12 cellular contexts compared by ENCODE assay signal in the genomic region with DNA sequence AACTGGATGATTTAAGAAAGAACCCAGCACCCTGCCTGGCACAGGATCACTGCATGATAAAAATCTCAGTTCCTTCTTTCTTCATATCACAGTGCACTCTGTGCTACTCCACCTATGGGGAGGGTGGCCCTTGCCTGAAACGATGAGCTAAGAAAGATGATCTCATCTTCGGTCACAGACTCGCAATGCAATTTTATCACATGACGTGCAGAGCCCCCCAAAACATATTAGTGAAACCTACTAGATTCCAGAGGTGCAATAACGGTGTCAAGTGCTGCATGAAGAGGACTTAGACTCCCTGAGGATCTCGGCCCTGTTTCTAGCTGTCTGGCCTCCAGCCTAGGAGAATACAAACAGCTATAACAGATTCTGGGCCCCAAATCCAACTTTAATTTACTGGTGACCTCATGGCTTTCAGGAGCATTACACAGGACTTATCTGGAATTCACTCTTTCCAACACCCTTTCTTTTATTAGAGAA.
DNase-seq lines count a peak whose midpoint lies in the region; ATAC-seq and TF ChIP-seq lines count a peak whose summit lies in the region.
"Had no signal": no experiment of that assay in that cellular context is flagged by ENCODE, and none has a peak within 500 bp of the region (broad histone marks: within the 10 kb centered on the region; RNA-seq: fewer than 3 reads in every experiment).

No MANE protein-coding gene starts in this region.

- TF ChIP-seq CTCF in MCF 10A (IDR thresholded peaks at IDR 0.05; ENCODE audit: unreplicated experiment) = no peak
- TF ChIP-seq CTCF in mammary epithelial cell (conservative IDR thresholded peaks at IDR 0.05 in 1 of 2, IDR thresholded peaks at IDR 0.05 in 1 of 2; ENCODE audit: extremely low read depth in 1 of 2, insufficient read depth in 1 of 2, low read depth in 1 of 2, low read length in 2 of 2) = no peak
- no peak for TF ChIP-seq CTCF in vagina (IDR thresholded peaks at IDR 0.05)
- no peak for TF ChIP-seq CTCF in transverse colon (IDR thresholded peaks at IDR 0.05)

- H3K27ac Mint-ChIP-seq in MCF 10A (ENCODE audit: low read depth, unreplicated experiment) = peak overlapping the region; percentile 80
- H3K27ac Mint-ChIP-seq: neural progenitor cell had no signal

- H3K27ac ChIP-seq in mammary epithelial cell (ENCODE audit: insufficient read depth, low read depth, low read length) (no peak overlapping the region), vagina (peak overlapping the region; percentile 71), transverse colon (peak overlapping the region in 1 of 4 donors; percentile 31)
- H3K27ac ChIP-seq: neural progenitor cell had no signal

- dilution Hi-C loops in mammary epithelial cell (cut with HindIII; ENCODE audit: low sequenced_read_pairs) = no loop called here

- H3K9me3 Mint-ChIP-seq in MCF 10A (ENCODE audit: unreplicated experiment) = no peaks in the 10 kb centered on the region
- H3K9me3 Mint-ChIP-seq: neural progenitor cell had no signal

- no peak overlapping the region for H3K4me3 ChIP-seq in mammary epithelial cell (replicated peaks in 1 of 3; ENCODE audit: insufficient read depth in 1 of 3, low read depth in 2 of 3, low read length in 3 of 3)
- H3K4me3 ChIP-seq in adipocyte (ENCODE audit: low read length) = no peak overlapping the region
- peak overlapping the region in 1 of 2 donors; percentile 5 for H3K4me3 ChIP-seq in vagina
- no peak overlapping the region for H3K4me3 ChIP-seq in transverse colon
- H3K4me3 ChIP-seq: neural progenitor cell had no signal

- no peak overlapping the region for H3K4me2 ChIP-seq in mammary epithelial cell (ENCODE audit: insufficient read depth, low read depth, low read length)
- H3K4me2 ChIP-seq: neural progenitor cell had no signal

- H4K20me1 ChIP-seq in mammary epithelial cell (ENCODE audit: insufficient read depth, low read length) = no peaks in the 10 kb centered on the region

- H3K9ac ChIP-seq in mammary epithelial cell (ENCODE audit: insufficient read depth, low read length) (no peak overlapping the region), adipocyte (ENCODE audit: low read length) (peak overlapping the region; percentile 43)
- H3K9ac ChIP-seq: neural progenitor cell had no signal

- H3K4me1 ChIP-seq in mammary epithelial cell (ENCODE audit: insufficient read depth, low read length) (no peaks in the 10 kb centered on the region), adipocyte (ENCODE audit: control insufficient read depth, insufficient read depth, low read length) (peaks cover 81% of the 10 kb centered on the region), vagina (peaks cover 43% of the 10 kb centered on the region), transverse colon (peaks cover 0 to 3% (median 0%) of the 10 kb centered on the region in 4 donors)

- H3K36me3 ChIP-seq in mammary epithelial cell (ENCODE audit: insufficient read depth, low read length) (no peaks in the 10 kb centered on the region), adipocyte (ENCODE audit: control insufficient read depth, insufficient read depth, low read length, severe bottlenecking) (no peaks in the 10 kb centered on the region), vagina (no peaks in the 10 kb centered on the region), transverse colon (no peaks in the 10 kb centered on the region)
- H3K36me3 ChIP-seq: neural progenitor cell had no signal

- TF ChIP-seq POLR2A in vagina (IDR thresholded peaks at IDR 0.05) = no peak
- TF ChIP-seq POLR2A in transverse colon (IDR thresholded peaks at IDR 0.05) = no peak

- no peaks in the 10 kb centered on the region for H3K9me3 ChIP-seq in mammary epithelial cell (replicated peaks; ENCODE audit: insufficient read depth, low read length)
- no peaks in the 10 kb centered on the region for H3K9me3 ChIP-seq in adipocyte (ENCODE audit: control insufficient read depth, low read length)
- H3K9me3 ChIP-seq in vagina = no peaks in the 10 kb centered on the region
- no peaks in the 10 kb centered on the region for H3K9me3 ChIP-seq in transverse colon

- H3K27me3 Mint-ChIP-seq in MCF 10A (ENCODE audit: insufficient read depth, unreplicated experiment) = no peaks in the 10 kb centered on the region

- H3K4me1 Mint-ChIP-seq in MCF 10A (ENCODE audit: insufficient read depth, unreplicated experiment) = peaks cover 38% of the 10 kb centered on the region

- peak; percentile 77 for ATAC-seq in HG02759 (IDR thresholded peaks at IDR 0.05; ENCODE audit: unreplicated experiment)
- ATAC-seq in HG02938 (IDR thresholded peaks at IDR 0.05; ENCODE audit: unreplicated experiment) = no peak

- H3K79me2 ChIP-seq in mammary epithelial cell (ENCODE audit: insufficient read depth, low read length) = no peaks in the 10 kb centered on the region

- intact Hi-C loops in MCF 10A (cut with micrococcal nuclease) = no loop called here
- intact Hi-C loops in mammary epithelial cell (cut with micrococcal nuclease) = no loop called here
- intact Hi-C loops in vagina (cut with DNase I) = no loop called here
- intact Hi-C loops in transverse colon (cut with DNase I; ENCODE audit: low total_unique reads) = no loop called here

- in situ Hi-C loops in mammary epithelial cell (cut with MboI; ENCODE audit: low sequenced_read_pairs in 2 of 2) (no loop called here), transverse colon (cut with MboI; ENCODE audit: low pct_ligation_motif_present in 1 of 4, low pct_unique_long_range_greater_than_20kb in 1 of 4, low sequenced_read_pairs in 3 of 4) (no loop called here)

- POLR2A ChIA-PET in MCF 10A (lab: Yijun Ruan, JAX) = interaction anchor here (1.1 kb wide), 1 partner anchor 13 kb away, joined by 3 read pairs; no protein-coding TSS in a partner anchor

- TF ChIP-seq EP300 in transverse colon (IDR thresholded peaks at IDR 0.05; ENCODE audit: low read depth) = no peak

- 57% methylated on average over 6 of the region's 6 CpGs for WGBS in mammary epithelial cell (ENCODE audit: low coverage, missing lambda C conversion rate)
- WGBS in transverse colon (ENCODE audit: low coverage in 1 of 2), 2 donors = 62 to 72% methylated on average over 4 to 6 of the region's 6 CpGs

- H3K27me3 ChIP-seq in mammary epithelial cell (ENCODE audit: insufficient read depth, low read length) (no peaks in the 10 kb centered on the region), adipocyte (replicated peaks; ENCODE audit: control insufficient read depth, insufficient read depth, low read length) (no peaks in the 10 kb centered on the region), vagina (no peaks in the 10 kb centered on the region), transverse colon (no peaks in the 10 kb centered on the region)

- H3K36me3 Mint-ChIP-seq in MCF 10A (ENCODE audit: insufficient read depth, unreplicated experiment) = peaks cover 6% of the 10 kb centered on the region
- H3K36me3 Mint-ChIP-seq: neural progenitor cell had no signal

- no TSS peak for BruUV-seq in MCF 10A (replicated peaks; lab: Mats Ljungman, UMichigan)
- BruUV-seq in mammary epithelial cell (replicated peaks; lab: Mats Ljungman, UMichigan) = no TSS peak

- H2AFZ ChIP-seq in mammary epithelial cell (ENCODE audit: low read depth, low read length) = no peak overlapping the region
- H2AFZ ChIP-seq: neural progenitor cell had no signal

- CTCF ChIA-PET in MCF 10A (lab: Yijun Ruan, JAX) = interaction anchor here (0.9 to 1.6 kb wide), 4 partner anchors 9 to 300 kb away, joined by 3 to 4 read pairs (median 4); no protein-coding TSS in a partner anchor
- CTCF ChIA-PET in mammary epithelial cell (lab: Charles Lee; ENCODE audit: low non-redundant PET) = no interaction called here

- H3K4me3 Mint-ChIP-seq in MCF 10A (ENCODE audit: unreplicated experiment) = no peak overlapping the region
- H3K4me3 Mint-ChIP-seq: neural progenitor cell had no signal

- DNase-seq in MCF 10A (ENCODE audit: unreplicated experiment) (no peak), mammary epithelial cell (no peak), adipocyte (ENCODE audit: low read depth) (no peak), vagina (ENCODE audit: extremely low spot score in 2 of 2) (no peak), kidney glomerular epithelial cell (lab: John Stamatoyannopoulos, UW) (no peak), transverse colon (no peak)
- DNase-seq: erythroblast; NCI-H226; stimulated activated CD4-positive, alpha-beta T cell treated with anti-CD3 and anti-CD28 coated beads, Interleukin-2, amount 100 ng/mL, for 24 hours had no signal
